28 cellular contexts compared by ENCODE assay signal in the genomic region with DNA sequence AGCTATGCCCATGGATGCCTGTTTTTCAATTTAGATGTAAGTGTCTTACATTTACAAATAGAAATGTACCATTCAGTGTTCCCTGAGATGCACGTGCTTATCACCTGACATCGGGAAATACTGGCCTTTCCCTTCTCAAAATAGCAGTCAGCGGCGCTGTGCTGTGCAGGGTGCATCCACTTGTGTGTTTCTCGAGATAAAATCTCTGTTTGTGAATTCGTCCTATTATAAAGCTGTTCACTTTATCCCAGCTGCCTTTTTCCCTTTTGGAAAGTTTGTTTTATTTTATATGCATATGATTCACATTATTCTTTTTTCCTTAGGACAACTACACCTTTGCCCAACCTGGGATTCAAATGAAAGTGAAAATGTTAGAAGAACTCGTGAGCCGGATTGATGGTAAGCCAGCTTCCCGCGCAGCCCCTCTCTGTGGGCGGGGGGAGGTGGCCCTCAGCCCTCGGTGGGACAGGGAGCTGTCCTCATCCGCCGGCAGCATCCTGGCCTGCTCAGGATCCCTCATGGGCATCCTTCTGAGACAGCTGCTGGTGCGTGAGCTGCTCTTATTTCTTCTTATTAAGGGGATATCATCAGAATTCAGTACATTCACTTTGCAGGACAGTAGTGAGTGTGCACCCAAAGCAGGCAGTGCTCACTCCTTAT.
"Had no signal": no experiment of that assay in that cellular context is flagged by ENCODE, and none has a peak within 500 bp of the region (broad histone marks: within the 10 kb centered on the region; RNA-seq: fewer than 3 reads in every experiment).

No MANE protein-coding gene starts in this region.

- H3K36me3 ChIP-seq: breast epithelium, MG63, WERI-Rb-1 had no signal

- H3K27ac ChIP-seq: ascending aorta, breast epithelium, WERI-Rb-1 had no signal

- H3K9me3 ChIP-seq: ascending aorta, breast epithelium, MG63 had no signal

- H3K4me3 ChIP-seq: ascending aorta, breast epithelium, MG63 had no signal

- H3K27me3 ChIP-seq: ascending aorta, breast epithelium, MG63 had no signal

- ATAC-seq: Panc1 had no signal

- DNase-seq: activated CD4-positive, alpha-beta memory T cell treated with anti-CD3 and anti-CD28 coated beads, Interleukin-2, amount 10 ng/mL, durations not matched to agents 7 days and 5 days; activated CD4-positive, alpha-beta T cell treated with anti-CD3 and anti-CD28 coated beads for 1 hour; activated CD4-positive, alpha-beta T cell treated with anti-CD3 and anti-CD28 coated beads for 48 hours; activated CD4-positive, CD25-positive, alpha-beta regulatory T cell; activated CD8-positive, alpha-beta memory T cell treated with anti-CD3 and anti-CD28 coated beads for 24 hours; activated gamma-delta T cell; activated naive CD4-positive, alpha-beta T cell treated with Interleukin-2 at 50 U/mL for 16 hours; activated naive CD8-positive, alpha-beta T cell treated with anti-CD3 and anti-CD28 coated beads, Interleukin-2, amount 10 ng/mL, durations not matched to agents 7 days and 5 days; activated T-cell treated with anti-CD3 and anti-CD28 coated beads, Interleukin-2, amount 50 U/mL, for 24 hours; amygdala; Kasumi-1; KG1; MG63; NCI-H1048; NCI-H1105 treated with DMSO at 0.1 percent for 48 hours; NCI-H1436; NCI-H2029; NCI-H345; NCI-H524 treated with DMSO at 0.1 percent for 48 hours; SIG-M5; SW 1271; T-helper 1 cell; T-helper 2 cell; T-helper 9 cell had no signal

- H3K4me1 ChIP-seq: ascending aorta, breast epithelium had no signal
